In genomic region chr20:48788486-48789072, GRCh38 we compare ENCODE assay signal across 10 cellular contexts. TPM values are rescaled to one million over a fixed set of nuclear protein-coding genes. Genes with fewer than 3 reads are reported as not detected.
DNase-seq lines count a peak whose midpoint lies in the region; ATAC-seq and TF ChIP-seq lines count a peak whose summit lies in the region.
"Had no signal": no experiment of that assay in that cellular context is flagged by ENCODE, and none has a peak within 500 bp of the region (broad histone marks: within the 10 kb centered on the region; RNA-seq: fewer than 3 reads in every experiment).

No MANE protein-coding gene starts in this region.

- H3K4me3 ChIP-seq in smooth muscle cell: no peak overlapping the region
- H3K4me3 ChIP-seq: uterus had no signal

- WGBS in smooth muscle cell (ENCODE audit: low lambda C conversion rate): 95% methylated on average over 9 of the region's 9 CpGs

- TF ChIP-seq CTCF in CD14-positive monocyte (IDR thresholded peaks at IDR 0.05) (no peak), smooth muscle cell (IDR thresholded peaks at IDR 0.05; ENCODE audit: borderline replicate concordance, insufficient read depth, poor library complexity, severe bottlenecking) (no peak)

- H3K4me1 ChIP-seq in smooth muscle cell (ENCODE audit: low read depth): peaks cover 1% of the 10 kb centered on the region
- H3K4me1 ChIP-seq: uterus had no signal

- H4K20me1 ChIP-seq in smooth muscle cell (ENCODE audit: low read depth): no peaks in the 10 kb centered on the region

- no peak overlapping the region for H3K27ac ChIP-seq in smooth muscle cell (ENCODE audit: low read depth)
- H3K27ac ChIP-seq: uterus had no signal

- no peaks in the 10 kb centered on the region for H3K79me2 ChIP-seq in smooth muscle cell (ENCODE audit: low read depth)

- H3K27me3 ChIP-seq in smooth muscle cell (ENCODE audit: low read depth): no peaks in the 10 kb centered on the region
- H3K27me3 ChIP-seq: uterus had no signal

- H3K9ac ChIP-seq in smooth muscle cell (ENCODE audit: low read depth): no peak overlapping the region

- peaks cover 85% of the 10 kb centered on the region for H3K4me1 Mint-ChIP-seq in CD14-positive monocyte
- peaks cover 72% of the 10 kb centered on the region for H3K4me1 Mint-ChIP-seq in central memory CD8-positive, alpha-beta T cell

- intact Hi-C loops in CD14-positive monocyte (cut with micrococcal nuclease): loop anchor here (5.0 kb wide), 3 partner anchors 34 to 119 kb away; no protein-coding TSS in a partner anchor
- intact Hi-C loops in left ventricle myocardium superior (cut with micrococcal nuclease): no loop called here

- no peaks in the 10 kb centered on the region for H3K9me3 ChIP-seq in smooth muscle cell (replicated peaks; ENCODE audit: low read depth)
- H3K9me3 ChIP-seq: uterus had no signal

- H3F3A ChIP-seq in smooth muscle cell (ENCODE audit: low read depth): no peaks in the 10 kb centered on the region

- H3K4me3 Mint-ChIP-seq in CD14-positive monocyte: peak overlapping the region; percentile 45 to 81
- peak overlapping the region; percentile 25 for H3K4me3 Mint-ChIP-seq in central memory CD8-positive, alpha-beta T cell

- H3K27me3 Mint-ChIP-seq in CD14-positive monocyte (ENCODE audit: low read depth in 3 of 3): peaks cover 0 to 5% (median 2%) of the 10 kb centered on the region in 3 donors
- H3K27me3 Mint-ChIP-seq in central memory CD8-positive, alpha-beta T cell: no peaks in the 10 kb centered on the region

- no peak overlapping the region for H2AFZ ChIP-seq in smooth muscle cell (ENCODE audit: low read depth)

- no peak overlapping the region for H3K4me2 ChIP-seq in smooth muscle cell

- H3K27ac Mint-ChIP-seq in CD14-positive monocyte: peak overlapping the region; percentile 95 to 99 (median 98)
- no peak overlapping the region for H3K27ac Mint-ChIP-seq in central memory CD8-positive, alpha-beta T cell (ENCODE audit: low read depth)

- peak; percentile 48 for DNase-seq in CD14-positive monocyte (ENCODE audit: low spot score)
- DNase-seq in central memory CD8-positive, alpha-beta T cell (ENCODE audit: low spot score in 2 of 2): no peak
- no peak for DNase-seq in smooth muscle cell (lab: John Stamatoyannopoulos, UW; ENCODE audit: unreplicated experiment)
- DNase-seq in left ventricle myocardium superior: no peak
- DNase-seq in NCI-H69 (lab: John Stamatoyannopoulos, UW): no peak
- DNase-seq in NCI-H526 treated with DMSO at 0.1 percent for 48 hours (lab: John Stamatoyannopoulos, UW): no peak
- DNase-seq: DND-41, uterus had no signal

- H3K9me3 Mint-ChIP-seq in CD14-positive monocyte: no peaks in the 10 kb centered on the region
- H3K9me3 Mint-ChIP-seq in central memory CD8-positive, alpha-beta T cell: no peaks in the 10 kb centered on the region

- H3K36me3 ChIP-seq in smooth muscle cell (ENCODE audit: low read depth): no peaks in the 10 kb centered on the region
- H3K36me3 ChIP-seq: uterus had no signal

- peaks cover 40 to 44% of the 10 kb centered on the region in 2 donors for H3K36me3 Mint-ChIP-seq in CD14-positive monocyte
- H3K36me3 Mint-ChIP-seq in central memory CD8-positive, alpha-beta T cell (ENCODE audit: insufficient read depth): peaks cover 14% of the 10 kb centered on the region

- ATAC-seq in GM19324 (IDR thresholded peaks at IDR 0.05; ENCODE audit: low FRiP score, unreplicated experiment) (peak; percentile 60), HG03196 (IDR thresholded peaks at IDR 0.05; ENCODE audit: unreplicated experiment) (peak; percentile 43), left ventricle myocardium superior (no peak)
- no peak for ATAC-seq in central memory CD8-positive, alpha-beta T cell (replicated peaks; ENCODE audit: extremely low read depth, poor library complexity, severe bottlenecking)

RNA-seq across cellular contexts. Expression of gene PREX1, which starts 39.2 kb away (rescaled TPM):
- polyA plus RNA-seq in CD14-positive monocyte: 10 to 100 TPM; 24.3 to 27.5 TPM
- total RNA-seq in smooth muscle cell: 0.04 and 0.31 TPM in 2 replicates
- polyA plus RNA-seq in smooth muscle cell: 0.30 TPM in 1 of 2 replicates, not detected in the other
- total RNA-seq in left ventricle myocardium superior: 8.3 TPM

Comparison
In these comparisons a context has a peak if more than half of its experiments do, and no peak if none do; other contexts are left out.
1. ATAC-seq: peak in GM19324 (single experiment) and HG03196 (single experiment); none in central memory CD8-positive, alpha-beta T cell (single experiment) and left ventricle myocardium superior (single experiment).